ENCODE assay signal across 25 cellular contexts in the genomic region with DNA sequence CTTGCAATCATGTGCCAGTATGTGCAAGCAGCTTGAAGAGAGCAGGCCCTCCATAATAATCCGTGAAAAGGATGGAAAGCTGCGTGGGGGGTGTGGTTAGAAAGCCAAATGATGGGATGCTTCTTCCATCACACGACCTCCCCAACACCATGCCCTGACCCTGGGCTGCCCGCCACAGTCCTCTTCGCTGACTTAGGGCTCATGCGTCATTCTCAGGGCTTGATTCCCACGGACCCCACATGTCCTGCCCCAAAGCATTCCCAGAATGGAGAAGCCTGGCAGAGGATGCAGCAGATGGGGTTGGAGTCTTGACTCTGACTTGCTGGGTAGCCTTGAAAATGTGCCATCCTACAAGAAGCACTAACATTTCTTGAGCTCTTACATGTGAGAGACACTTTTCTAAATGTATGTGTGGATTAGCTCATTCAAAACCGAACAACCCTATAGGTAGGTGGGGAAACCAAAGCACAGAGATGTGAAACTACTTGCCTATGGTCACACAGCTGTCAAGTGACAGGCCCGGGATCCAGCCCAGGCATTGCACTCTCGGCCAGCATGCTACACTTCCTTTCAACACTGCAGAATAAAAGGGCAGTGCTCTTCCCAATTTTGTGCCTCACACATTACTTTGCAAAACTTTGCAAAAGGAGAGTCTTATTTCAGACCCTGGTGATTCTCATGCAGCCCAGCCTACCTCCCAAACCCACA. TPM values are rescaled to one million over a fixed set of nuclear protein-coding genes. Genes with fewer than 3 reads are reported as not detected.
A peak's percentile ranks its signal among the peaks of the same experiment; 100 is the strongest.
DNase-seq lines count a peak whose midpoint lies in the region; ATAC-seq and TF ChIP-seq lines count a peak whose summit lies in the region.
"Had no signal": no experiment of that assay in that cellular context is flagged by ENCODE, and none has a peak within 500 bp of the region (broad histone marks: within the 10 kb centered on the region; RNA-seq: fewer than 3 reads in every experiment).

No MANE protein-coding gene starts in this region.

- H3K27ac Mint-ChIP-seq in nephron progenitor cell = peak overlapping the region; percentile 45
- H3K27ac Mint-ChIP-seq: activated CD4-positive, alpha-beta T cell treated with anti-CD3 and anti-CD28 coated beads for 36 hours; activated naive CD8-positive, alpha-beta T cell treated with anti-CD3 and anti-CD28 coated beads, Interleukin-2, amount 10 ng/mL, durations not matched to agents 7 days and 5 days had no signal

- TF ChIP-seq POLR2A in uterus (IDR thresholded peaks at IDR 0.05) = no peak

- H3K4me1 ChIP-seq in left ventricle myocardium inferior (peaks cover 58% of the 10 kb centered on the region), ascending aorta (peaks cover 26 to 73% of the 10 kb centered on the region in 2 donors), uterus (peaks cover 10 to 18% of the 10 kb centered on the region in 2 donors)
- H3K4me1 ChIP-seq: HAP-1, prostate gland had no signal

- no peaks in the 10 kb centered on the region for H3K9me3 Mint-ChIP-seq in nephron progenitor cell
- H3K9me3 Mint-ChIP-seq: activated naive CD8-positive, alpha-beta T cell treated with anti-CD3 and anti-CD28 coated beads, Interleukin-2, amount 10 ng/mL, durations not matched to agents 7 days and 5 days; CD8-positive, alpha-beta memory T cell had no signal

- H3K27me3 ChIP-seq in left ventricle myocardium inferior (ENCODE audit: low read depth) = no peaks in the 10 kb centered on the region
- H3K27me3 ChIP-seq in ascending aorta = no peaks in the 10 kb centered on the region
- no peaks in the 10 kb centered on the region for H3K27me3 ChIP-seq in uterus
- H3K27me3 ChIP-seq: MG63, sigmoid colon had no signal

- H3K4me3 ChIP-seq in left ventricle myocardium inferior = no peak overlapping the region
- H3K4me3 ChIP-seq in ascending aorta = peak overlapping the region in 1 of 2 donors; percentile 69
- no peak overlapping the region for H3K4me3 ChIP-seq in uterus
- H3K4me3 ChIP-seq: HAP-1, MG63, prostate gland, sigmoid colon, SK-N-MC had no signal

- TF ChIP-seq CTCF in left ventricle myocardium inferior (IDR thresholded peaks at IDR 0.05; ENCODE audit: borderline replicate concordance) = no peak
- TF ChIP-seq CTCF in ascending aorta (IDR thresholded peaks at IDR 0.05) = no peak
- TF ChIP-seq CTCF in nephron progenitor cell (IDR thresholded peaks at IDR 0.05) = no peak
- TF ChIP-seq CTCF in uterus (IDR thresholded peaks at IDR 0.05) = no peak

- ATAC-seq in left cardiac atrium = no peak
- ATAC-seq: activated CD4-positive, alpha-beta T cell treated with anti-CD3 and anti-CD28 coated beads for 36 hours; left colon had no signal

- intact Hi-C loops in left ventricle myocardium inferior (cut with micrococcal nuclease) (no loop called here), left cardiac atrium (cut with DNase I) (no loop called here), ascending aorta (cut with DNase I) (loop anchor here (5.0 kb wide), 1 partner anchor 33 kb away; no protein-coding TSS in a partner anchor), uterus (cut with DNase I; ENCODE audit: low total_unique reads) (loop anchor here (10.0 kb wide), 1 partner anchor 54 kb away; no protein-coding TSS in a partner anchor)

- H3K9me3 ChIP-seq in left ventricle myocardium inferior (replicated peaks) = no peaks in the 10 kb centered on the region
- no peaks in the 10 kb centered on the region for H3K9me3 ChIP-seq in ascending aorta
- no peaks in the 10 kb centered on the region for H3K9me3 ChIP-seq in uterus
- H3K9me3 ChIP-seq: HAP-1, MG63, prostate gland, sigmoid colon, thoracic aorta had no signal

- peaks cover 10% of the 10 kb centered on the region for H3K27me3 Mint-ChIP-seq in nephron progenitor cell (ENCODE audit: low read depth, poor library complexity)

- no peak for DNase-seq in left ventricle myocardium inferior
- DNase-seq in left cardiac atrium = no peak
- DNase-seq in ascending aorta (ENCODE audit: low spot score in 2 of 2) = no peak
- DNase-seq in nephron progenitor cell = no peak
- DNase-seq in uterus = no peak
- DNase-seq in GOT3 (lab: John Stamatoyannopoulos, UW) = no peak
- DNase-seq in activated CD4-positive, CD25-positive, alpha-beta regulatory T cell (lab: John Stamatoyannopoulos, UW) = no peak
- no peak for DNase-seq in HuH-7 (ENCODE audit: low spot score)
- DNase-seq: activated CD4-positive, alpha-beta T cell treated with anti-CD3 and anti-CD28 coated beads for 36 hours; activated gamma-delta T cell; activated naive CD8-positive, alpha-beta T cell treated with anti-CD3 and anti-CD28 coated beads, Interleukin-2, amount 10 ng/mL, durations not matched to agents 7 days and 5 days; CD8-positive, alpha-beta memory T cell; KG1; left colon; MG63; NCI-H1417 treated with DMSO at 0.1 percent for 48 hours; NCI-H2081 treated with DMSO at 0.1 percent for 48 hours; NCI-H446 treated with DMSO at 0.1 percent for 48 hours; sigmoid colon; stimulated activated naive CD4-positive, alpha-beta T cell treated with Interleukin-2 at 50 U/mL for 16 hours had no signal

- no peaks in the 10 kb centered on the region for H3K36me3 ChIP-seq in left ventricle myocardium inferior
- no peaks in the 10 kb centered on the region for H3K36me3 ChIP-seq in ascending aorta
- H3K36me3 ChIP-seq in uterus = no peaks in the 10 kb centered on the region
- H3K36me3 ChIP-seq: HAP-1, prostate gland, sigmoid colon, thoracic aorta had no signal

- no peaks in the 10 kb centered on the region for H3K36me3 Mint-ChIP-seq in nephron progenitor cell (ENCODE audit: low read depth)
- H3K36me3 Mint-ChIP-seq: activated naive CD8-positive, alpha-beta T cell treated with anti-CD3 and anti-CD28 coated beads, Interleukin-2, amount 10 ng/mL, durations not matched to agents 7 days and 5 days; CD8-positive, alpha-beta memory T cell had no signal

- H3K4me1 Mint-ChIP-seq in nephron progenitor cell = peaks cover 82% of the 10 kb centered on the region
- H3K4me1 Mint-ChIP-seq: activated CD4-positive, alpha-beta T cell treated with anti-CD3 and anti-CD28 coated beads for 36 hours; CD8-positive, alpha-beta memory T cell had no signal

- H3K27ac ChIP-seq in left ventricle myocardium inferior (replicated peaks) (peak overlapping the region; percentile 57), ascending aorta (peak overlapping the region; percentile 89 to 91), uterus (peak overlapping the region; percentile 12 to 70)
- H3K27ac ChIP-seq: prostate gland had no signal

- no peak overlapping the region for H3K4me3 Mint-ChIP-seq in nephron progenitor cell
- H3K4me3 Mint-ChIP-seq: activated CD4-positive, alpha-beta T cell treated with anti-CD3 and anti-CD28 coated beads for 36 hours; activated naive CD8-positive, alpha-beta T cell treated with anti-CD3 and anti-CD28 coated beads, Interleukin-2, amount 10 ng/mL, durations not matched to agents 7 days and 5 days; CD8-positive, alpha-beta memory T cell had no signal

RNA-seq across cellular contexts. Expression of a gene that starts 3.7 kb away (rescaled TPM):
- total RNA-seq in left ventricle myocardium inferior (828 TPM), left cardiac atrium (100 to 1,000 TPM; 436 to 508 TPM), ascending aorta (1,334 TPM), uterus (1,000 to 10,000 TPM in 1 of 4 donors, 100 to 1,000 TPM in 3; 144 to 1,338 (median 313) TPM)
- total RNA-seq: OCI-LY7 had no signal

Comparison
In these comparisons a context has a peak if more than half of its experiments do, and no peak if none do; other contexts are left out.
1. intact Hi-C loops: an anchor here in ascending aorta (5.0 kb wide) and uterus (10.0 kb wide); none called in left ventricle myocardium inferior and left cardiac atrium.